Comparison of ENCODE assay signal across 8 cellular contexts in the genomic region with DNA sequence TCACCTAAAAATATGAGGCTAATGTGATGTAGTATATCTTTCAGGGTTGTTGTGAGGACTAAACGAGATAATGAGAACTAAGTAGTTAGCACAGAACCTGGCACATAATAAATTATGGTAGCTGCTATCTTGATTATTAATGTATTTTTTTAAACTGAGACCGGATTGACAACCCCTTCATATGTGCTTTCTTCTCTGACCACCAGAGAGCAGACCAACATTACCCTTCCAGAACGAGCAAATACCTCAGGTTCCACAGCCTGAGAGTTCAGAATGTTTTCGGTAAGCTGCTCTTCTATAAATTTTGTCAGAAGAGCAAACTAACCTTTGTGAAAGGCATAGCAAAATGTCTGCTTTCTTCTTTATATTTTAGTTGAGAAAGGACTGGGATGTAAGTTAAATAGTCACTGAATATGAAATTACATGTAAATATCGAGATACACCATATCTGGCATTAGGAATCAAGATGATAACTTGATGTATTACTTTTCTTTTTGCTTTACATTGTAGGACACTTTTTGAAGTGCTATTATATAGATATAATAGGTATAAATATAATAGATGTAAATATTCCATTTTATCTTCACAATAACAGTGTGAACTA. TPM values are rescaled to one million over a fixed set of nuclear protein-coding genes. Genes with fewer than 3 reads are reported as not detected.
DNase-seq lines count a peak whose midpoint lies in the region; ATAC-seq and TF ChIP-seq lines count a peak whose summit lies in the region.

No MANE protein-coding gene starts in this region.

- DNase-seq in NCI-H510A treated with DMSO at 0.1 percent for 48 hours (lab: John Stamatoyannopoulos, UW) = peak; percentile 34
- DNase-seq in NCI-H510A (lab: John Stamatoyannopoulos, UW) = no peak
- DNase-seq in NCI-H2227 treated with DMSO at 0.1 percent for 48 hours (lab: John Stamatoyannopoulos, UW) = peak; percentile 43
- DNase-seq in adrenal gland = no peak
- DNase-seq in iris pigment epithelial cell (ENCODE audit: low read depth) = peak; percentile 69
- no peak for DNase-seq in tibial nerve (ENCODE audit: low spot score in 2 of 2)

- H3K4me1 ChIP-seq in adrenal gland (replicated peaks in 1 of 2) = no peaks in the 10 kb centered on the region
- peaks cover 0 to 10% (median 0%) of the 10 kb centered on the region in 4 donors for H3K4me1 ChIP-seq in tibial nerve

- H3K9me3 ChIP-seq in adrenal gland (replicated peaks in 1 of 3) (no peaks in the 10 kb centered on the region), tibial nerve (no peaks in the 10 kb centered on the region)

- H3K27ac ChIP-seq in adrenal gland (no peak overlapping the region), tibial nerve (no peak overlapping the region)

- ATAC-seq in GM21737 (IDR thresholded peaks at IDR 0.05; ENCODE audit: unreplicated experiment) = peak; percentile 45
- ATAC-seq in GM21576 (IDR thresholded peaks at IDR 0.05; ENCODE audit: unreplicated experiment) = no peak

- no peak for TF ChIP-seq POLR2A in adrenal gland (IDR thresholded peaks at IDR 0.05)
- TF ChIP-seq POLR2A in tibial nerve (IDR thresholded peaks at IDR 0.05) = no peak

- TF ChIP-seq CTCF in adrenal gland (IDR thresholded peaks at IDR 0.05) (peak; percentile 18 to 60 (median 43)), tibial nerve (IDR thresholded peaks at IDR 0.05) (peak; percentile 28 to 49 (median 40))

- H3K36me3 ChIP-seq in adrenal gland (replicated peaks in 1 of 2) = no peaks in the 10 kb centered on the region
- no peaks in the 10 kb centered on the region for H3K36me3 ChIP-seq in tibial nerve

- WGBS in adrenal gland, 4 donors = 34 to 41% (median 40%) methylated on average over 5 of the region's 5 CpGs
- 33 to 37% methylated on average over 5 of the region's 5 CpGs for WGBS in tibial nerve, 2 donors

- intact Hi-C loops in adrenal gland (cut with DNase I) = no loop called here

- H3K4me3 ChIP-seq in adrenal gland = no peak overlapping the region
- no peak overlapping the region for H3K4me3 ChIP-seq in tibial nerve

- H3K27me3 ChIP-seq in adrenal gland (no peaks in the 10 kb centered on the region), tibial nerve (no peaks in the 10 kb centered on the region)

- no peak for TF ChIP-seq EP300 in tibial nerve (IDR thresholded peaks at IDR 0.05)

RNA-seq across cellular contexts. Expression of a gene that starts 13.6 kb away (rescaled TPM):
- 10 to 100 TPM; 12.1 to 23.2 (median 17.2) TPM for total RNA-seq in adrenal gland
- 10 to 100 TPM; 17.6 to 33.2 (median 21.0) TPM for polyA plus RNA-seq in adrenal gland
- total RNA-seq in tibial nerve = 10 to 100 TPM in 3 of 4 donors, 1 to 10 TPM in 1; 8.8 to 24.9 (median 24.0) TPM

Comparison
In these comparisons a context has a peak if more than half of its experiments do, and no peak if none do; other contexts are left out.
1. DNase-seq: peak in NCI-H510A treated with DMSO at 0.1 percent for 48 hours (single experiment), NCI-H2227 treated with DMSO at 0.1 percent for 48 hours (single experiment) and iris pigment epithelial cell (single experiment); none in NCI-H510A (single experiment), adrenal gland (0 of 7) and tibial nerve (0 of 2).